19 cellular contexts compared by ENCODE assay signal in the genomic region with DNA sequence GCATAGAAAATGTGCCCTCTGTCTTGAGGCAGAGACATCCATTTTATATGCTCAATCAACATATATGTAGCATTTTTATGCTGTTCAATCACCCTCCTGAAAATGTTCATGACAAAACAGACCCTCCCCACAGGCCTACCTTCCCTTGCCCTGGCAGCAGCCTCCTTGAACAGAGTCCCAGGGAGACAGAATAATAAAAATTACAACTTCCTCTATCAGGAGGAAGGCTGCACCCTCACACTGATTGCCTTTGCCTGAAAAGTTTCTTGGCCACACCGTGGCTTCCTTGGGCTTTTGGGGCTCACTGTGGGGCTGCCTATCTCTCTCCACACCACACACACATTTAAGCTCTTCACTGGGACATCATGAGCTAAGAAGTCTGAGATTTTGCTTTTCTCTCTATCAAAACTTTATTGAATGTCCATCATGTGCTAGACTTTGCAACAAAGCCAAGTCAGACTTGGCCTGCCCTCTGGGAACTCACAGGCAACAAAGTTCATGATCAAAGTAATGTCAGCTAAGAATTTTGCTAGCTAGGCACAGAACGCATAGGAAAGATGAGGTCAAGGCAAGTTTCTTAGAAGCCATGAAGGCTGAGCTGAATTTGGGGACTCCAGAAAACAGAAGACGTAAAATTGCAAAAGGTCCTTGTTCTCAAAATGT.
"Had no signal": no experiment of that assay in that cellular context is flagged by ENCODE, and none has a peak within 500 bp of the region (broad histone marks: within the 10 kb centered on the region; RNA-seq: fewer than 3 reads in every experiment).

No MANE protein-coding gene starts in this region.

- H3K9me3 ChIP-seq: sigmoid colon, tibial artery, vagina had no signal

- ATAC-seq: foreskin keratinocyte; stimulated activated naive B cell treated with anti-CD40 and anti-IgM and Interleukin-4, amounts not matched to agents 10 μg/mL and 1 μg/mL and 100 μg/mL, for 72 hours; WTC11 had no signal

- H3K36me3 ChIP-seq: sigmoid colon, vagina had no signal

- H3K4me3 ChIP-seq: sigmoid colon, tibial artery, vagina had no signal

- H3K27me3 ChIP-seq: foreskin keratinocyte, sigmoid colon, tibial artery, vagina had no signal

- DNase-seq: activated CD4-positive, alpha-beta T cell treated with anti-CD3 and anti-CD28 coated beads, Interleukin-2, amount 10 ng/mL, durations not matched to agents 7 days and 5 days; activated CD8-positive, alpha-beta memory T cell treated with anti-CD3 and anti-CD28 coated beads for 24 hours; activated naive CD4-positive, alpha-beta T cell; activated naive CD8-positive, alpha-beta T cell treated with anti-CD3 and anti-CD28 coated beads, Interleukin-2, amount 10 ng/mL, durations not matched to agents 7 days and 5 days; activated T-cell treated with anti-CD3 and anti-CD28 coated beads for 4 hours; anterior cingulate cortex; cortex of kidney; effector memory CD4-positive, alpha-beta T cell; foreskin keratinocyte; glutamatergic neuron; sigmoid colon; stimulated activated CD4-positive, alpha-beta T cell treated with anti-CD3 and anti-CD28 coated beads, Interleukin-12 subunit alpha, Interleukin-12 subunit beta, amount 100 ng/mL, for 4 hours; stimulated activated CD4-positive, alpha-beta T cell treated with anti-CD3 and anti-CD28 coated beads, Interleukin-2, amount 100 ng/mL, for 24 hours; stimulated activated naive B cell treated with anti-CD40 and anti-IgM and Interleukin-4, amounts not matched to agents 10 μg/mL and 1 μg/mL and 100 μg/mL, for 72 hours; T-helper 2 cell; tibial artery had no signal

- H3K4me1 ChIP-seq: foreskin keratinocyte, parathyroid adenoma, sigmoid colon, tibial artery, vagina had no signal

- H3K27ac ChIP-seq: foreskin keratinocyte, parathyroid adenoma, sigmoid colon, tibial artery, vagina had no signal
